Comparison of ENCODE assay signal across 21 cellular contexts in genomic region chr16:22635801-22636200, GRCh38.
"Had no signal": no experiment of that assay in that cellular context is flagged by ENCODE, and none has a peak within 500 bp of the region (broad histone marks: within the 10 kb centered on the region; RNA-seq: fewer than 3 reads in every experiment).

No MANE protein-coding gene starts in this region.

- H3K27me3 ChIP-seq: foreskin keratinocyte, ovary, right lobe of liver, testis had no signal

- H3K9me3 ChIP-seq: ovary, right lobe of liver, testis had no signal

- DNase-seq: activated CD4-positive, alpha-beta T cell treated with anti-CD3 and anti-CD28 coated beads for 1 hour; activated CD4-positive, alpha-beta T cell treated with anti-CD3 and anti-CD28 coated beads, Interleukin-2, amount 50 U/mL, for 1 hour; activated CD8-positive, alpha-beta T cell treated with anti-CD3 and anti-CD28 coated beads for 36 hours; activated gamma-delta T cell; activated naive CD4-positive, alpha-beta T cell treated with anti-CD3 and anti-CD28 coated beads, Interleukin-2, amount 50 U/mL, for 16 hours; activated T-cell treated with anti-CD3 and anti-CD28 coated beads, Interleukin-2, amount 50 U/mL, for 24 hours; amniotic stem cell; brain microvascular endothelial cell; cortex of kidney; midbrain; naive thymus-derived CD4-positive, alpha-beta T cell; ovary; right lobe of liver; stimulated activated CD4-positive, alpha-beta T cell treated with anti-CD3 and anti-CD28 coated beads, Interleukin-2, amount 100 ng/mL, for 48 hours; stimulated activated naive CD4-positive, alpha-beta T cell treated with Interleukin-2 at 50 U/mL for 16 hours; T-helper 2 cell; testis; transverse colon had no signal

- H3K4me1 ChIP-seq: esophagus muscularis mucosa, right lobe of liver, testis, transverse colon had no signal

- ATAC-seq: activated CD8-positive, alpha-beta T cell treated with anti-CD3 and anti-CD28 coated beads for 36 hours; naive thymus-derived CD4-positive, alpha-beta T cell; right lobe of liver had no signal

- H3K9me3 Mint-ChIP-seq: activated CD8-positive, alpha-beta T cell treated with anti-CD3 and anti-CD28 coated beads for 36 hours; activated T-cell treated with anti-CD3 and anti-CD28 coated beads, Interleukin-2, amount 50 U/mL, for 24 hours; naive thymus-derived CD4-positive, alpha-beta T cell had no signal

- H3K27ac ChIP-seq: brain microvascular endothelial cell, esophagus muscularis mucosa, foreskin keratinocyte, ovary, right lobe of liver, testis, transverse colon had no signal

- H3K36me3 ChIP-seq: brain microvascular endothelial cell, esophagus muscularis mucosa, ovary, right lobe of liver, transverse colon had no signal

- H3K4me1 Mint-ChIP-seq: naive thymus-derived CD4-positive, alpha-beta T cell had no signal

- H3K4me3 ChIP-seq: esophagus muscularis mucosa, ovary, right lobe of liver, testis, transverse colon had no signal

- H3K4me3 Mint-ChIP-seq: activated CD8-positive, alpha-beta T cell treated with anti-CD3 and anti-CD28 coated beads for 36 hours; activated T-cell treated with anti-CD3 and anti-CD28 coated beads, Interleukin-2, amount 50 U/mL, for 24 hours; naive thymus-derived CD4-positive, alpha-beta T cell had no signal

- H3K27ac Mint-ChIP-seq: activated CD8-positive, alpha-beta T cell treated with anti-CD3 and anti-CD28 coated beads for 36 hours; activated T-cell treated with anti-CD3 and anti-CD28 coated beads, Interleukin-2, amount 50 U/mL, for 24 hours; naive thymus-derived CD4-positive, alpha-beta T cell; progenitor cell of endocrine pancreas had no signal

- H3K36me3 Mint-ChIP-seq: naive thymus-derived CD4-positive, alpha-beta T cell had no signal
